In the genomic region with DNA sequence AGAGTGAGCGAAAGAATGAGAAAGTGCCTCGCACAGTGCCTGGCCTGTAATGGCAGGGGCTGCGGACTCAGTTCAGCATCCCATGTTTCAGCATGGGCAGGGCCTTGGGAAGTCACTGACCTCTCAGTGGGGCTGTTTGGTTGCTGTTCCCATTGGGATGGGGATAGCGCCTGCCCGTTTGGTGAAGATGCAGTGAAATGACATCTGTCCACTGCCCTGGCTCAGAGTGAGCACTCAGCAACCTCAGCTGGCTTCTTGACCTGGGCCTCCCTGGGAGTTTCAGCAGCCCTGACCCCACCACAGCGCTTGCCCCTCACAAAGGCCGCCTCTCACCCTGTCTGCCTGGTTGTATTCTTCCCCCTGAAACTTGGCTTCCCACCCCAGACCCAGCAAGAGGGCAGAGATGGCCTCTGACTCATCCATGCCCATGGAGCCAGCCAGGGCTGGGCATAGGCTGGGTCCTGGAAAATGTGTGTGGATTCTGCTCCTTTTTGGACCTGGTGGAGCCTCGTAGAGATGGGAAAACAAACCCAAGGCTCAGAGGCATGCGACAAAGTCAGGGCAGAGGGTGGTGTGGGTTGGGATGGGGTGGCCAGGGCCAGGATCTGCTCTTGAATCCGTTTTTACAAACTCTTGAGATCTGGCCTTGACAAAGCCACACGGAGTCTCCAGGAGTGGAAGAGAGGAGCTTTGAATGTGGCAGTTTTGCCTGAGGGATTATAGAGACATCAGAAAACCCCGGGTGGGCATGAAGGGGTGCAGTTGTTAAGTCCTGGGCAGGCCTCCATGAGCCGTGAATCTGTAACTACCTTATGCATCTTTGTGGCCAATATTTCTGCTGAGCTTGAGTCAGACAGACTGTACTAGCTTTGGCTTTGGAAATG, we compare ENCODE assay signal across 8 cellular contexts. TPM values are rescaled to one million over a fixed set of nuclear protein-coding genes. Genes with fewer than 3 reads are reported as not detected.
DNase-seq lines count a peak whose midpoint lies in the region; ATAC-seq and TF ChIP-seq lines count a peak whose summit lies in the region.

No MANE protein-coding gene starts in this region.

- no peak for DNase-seq in stimulated activated naive CD8-positive, alpha-beta T cell treated with anti-CD3 and anti-CD28 coated beads, Interleukin-15, Interleukin-2, amounts not matched to agents 100 U/mL and 50 U/mL, for 24 hours
- DNase-seq in cerebellar cortex (ENCODE audit: low spot score) (peak; percentile 22), aorta (peak; percentile 69 to 83), GM10266 (ENCODE audit: extremely low spot score) (no peak)
- no peak for DNase-seq in activated CD4-positive, CD25-positive, alpha-beta regulatory T cell treated with anti-CD3 and anti-CD28 coated beads, Interleukin-2, amount 50 U/mL, for 72 hours

- H3K36me3 Mint-ChIP-seq in stimulated activated naive CD8-positive, alpha-beta T cell treated with anti-CD3 and anti-CD28 coated beads, Interleukin-15, Interleukin-2, amounts not matched to agents 100 ng/mL and 50 ng/mL, for 24 hours (ENCODE audit: low read depth): peaks cover 3% of the 10 kb centered on the region

- intact Hi-C loops in aorta (cut with DNase I): no loop called here

- peak overlapping the region; percentile 82 to 89 for H3K4me3 ChIP-seq in mucosa of rectum (ENCODE audit: low read length in 2 of 2)
- no peak overlapping the region for H3K4me3 ChIP-seq in aorta (ENCODE audit: low read length in 2 of 2)

- peak overlapping the region; percentile 97 for H3K27ac ChIP-seq in mucosa of rectum (ENCODE audit: low read depth in 2 of 2, low read length in 2 of 2)
- H3K27ac ChIP-seq in aorta (ENCODE audit: low read depth in 1 of 2, low read length in 2 of 2): peak overlapping the region in 1 of 2 donors; percentile 22

- H3K27me3 ChIP-seq in mucosa of rectum (ENCODE audit: control insufficient read depth in 2 of 2, insufficient read depth in 2 of 2, low read length in 2 of 2): no peaks in the 10 kb centered on the region
- no peaks in the 10 kb centered on the region for H3K27me3 ChIP-seq in aorta (ENCODE audit: control insufficient read depth in 1 of 2, insufficient read depth in 2 of 2, low read length in 1 of 2)

- H3K4me1 ChIP-seq in mucosa of rectum (ENCODE audit: control insufficient read depth in 2 of 2, insufficient read depth in 2 of 2, low read length in 2 of 2) (peaks cover 13 to 14% of the 10 kb centered on the region in 2 donors), aorta (ENCODE audit: control insufficient read depth in 1 of 2, insufficient read depth in 2 of 2, low read length in 2 of 2) (no peaks in the 10 kb centered on the region)

- H3K27ac Mint-ChIP-seq in stimulated activated naive CD8-positive, alpha-beta T cell treated with anti-CD3 and anti-CD28 coated beads, Interleukin-15, Interleukin-2, amounts not matched to agents 100 ng/mL and 50 ng/mL, for 24 hours: no peak overlapping the region

- TF ChIP-seq CTCF in GM10266 (IDR thresholded peaks at IDR 0.05; ENCODE audit: control insufficient read depth, insufficient read depth, low read depth, missing control alignments): no peak

- H3K36me3 ChIP-seq in mucosa of rectum (ENCODE audit: control insufficient read depth in 2 of 2, insufficient read depth in 2 of 2, low read length in 2 of 2) (peaks cover 15 to 30% of the 10 kb centered on the region in 2 donors), aorta (ENCODE audit: control insufficient read depth in 1 of 2, insufficient read depth in 2 of 2, low read length in 1 of 2) (peaks cover 0 to 2% of the 10 kb centered on the region in 2 donors)

- WGBS in aorta, 2 donors: 43 to 44% methylated on average over 13 of the region's 13 CpGs

- peaks cover 22% of the 10 kb centered on the region for H3K4me1 Mint-ChIP-seq in stimulated activated naive CD8-positive, alpha-beta T cell treated with anti-CD3 and anti-CD28 coated beads, Interleukin-15, Interleukin-2, amounts not matched to agents 100 ng/mL and 50 ng/mL, for 24 hours (ENCODE audit: low read depth)

- H3K27me3 Mint-ChIP-seq in stimulated activated naive CD8-positive, alpha-beta T cell treated with anti-CD3 and anti-CD28 coated beads, Interleukin-15, Interleukin-2, amounts not matched to agents 100 ng/mL and 50 ng/mL, for 24 hours: no peaks in the 10 kb centered on the region

- no peak for ATAC-seq in stimulated activated naive CD8-positive, alpha-beta T cell treated with anti-CD3 and anti-CD28 coated beads, Interleukin-15, Interleukin-2, amounts not matched to agents 100 U/mL and 50 U/mL, for 24 hours
- ATAC-seq in aorta (ENCODE audit: low FRiP score) (peak; percentile 58), HG03565 (IDR thresholded peaks at IDR 0.05; ENCODE audit: unreplicated experiment) (no peak)

- H3K9me3 ChIP-seq in mucosa of rectum (ENCODE audit: control insufficient read depth in 2 of 2, low read length in 2 of 2): no peaks in the 10 kb centered on the region
- H3K9me3 ChIP-seq in aorta (ENCODE audit: control insufficient read depth, low read length): no peaks in the 10 kb centered on the region

- H3K4me3 Mint-ChIP-seq in stimulated activated naive CD8-positive, alpha-beta T cell treated with anti-CD3 and anti-CD28 coated beads, Interleukin-15, Interleukin-2, amounts not matched to agents 100 ng/mL and 50 ng/mL, for 24 hours: peak overlapping the region; percentile 81

- peak overlapping the region; percentile 96 to 98 for H3K9ac ChIP-seq in mucosa of rectum (ENCODE audit: low read depth in 1 of 2, low read length in 2 of 2)

- H3K9me3 Mint-ChIP-seq in stimulated activated naive CD8-positive, alpha-beta T cell treated with anti-CD3 and anti-CD28 coated beads, Interleukin-15, Interleukin-2, amounts not matched to agents 100 ng/mL and 50 ng/mL, for 24 hours: no peaks in the 10 kb centered on the region

RNA-seq across cellular contexts. Expression of gene XKR8, which starts 1.2 kb away (rescaled TPM):
- 1 to 10 TPM; 6.8 to 7.8 TPM for total RNA-seq in aorta
- polyA plus RNA-seq in aorta: 1 to 10 TPM; 4.3 to 7.5 TPM

RNA-seq across cellular contexts. Expression of gene SMPDL3B, which starts 26.2 kb away (rescaled TPM):
- total RNA-seq in aorta: under 1 TPM in 1 of 2 donors, not detected in 1; 0.49 TPM
- 1 to 10 TPM in 1 of 2 donors, not detected in 1; 3.0 TPM for polyA plus RNA-seq in aorta

RNA-seq across cellular contexts. Expression of gene RPA2, which starts 46.6 kb away (rescaled TPM):
- total RNA-seq in aorta: 10 to 100 TPM; 22.2 to 22.6 TPM
- polyA plus RNA-seq in aorta: 10 to 100 TPM; 22.4 to 28.5 TPM

Comparison
In these comparisons a context has a peak if more than half of its experiments do, and no peak if none do; other contexts are left out.
1. DNase-seq: peak in cerebellar cortex (single experiment) and aorta (2 of 2); none in stimulated activated naive CD8-positive, alpha-beta T cell treated with anti-CD3 and anti-CD28 coated beads, Interleukin-15, Interleukin-2, amounts not matched to agents 100 U/mL and 50 U/mL, for 24 hours (single experiment), GM10266 (single experiment) and activated CD4-positive, CD25-positive, alpha-beta regulatory T cell treated with anti-CD3 and anti-CD28 coated beads, Interleukin-2, amount 50 U/mL, for 72 hours (single experiment).
2. H3K4me3 ChIP-seq: peak in mucosa of rectum (2 of 2); none in aorta (0 of 2).